In the genomic region with DNA sequence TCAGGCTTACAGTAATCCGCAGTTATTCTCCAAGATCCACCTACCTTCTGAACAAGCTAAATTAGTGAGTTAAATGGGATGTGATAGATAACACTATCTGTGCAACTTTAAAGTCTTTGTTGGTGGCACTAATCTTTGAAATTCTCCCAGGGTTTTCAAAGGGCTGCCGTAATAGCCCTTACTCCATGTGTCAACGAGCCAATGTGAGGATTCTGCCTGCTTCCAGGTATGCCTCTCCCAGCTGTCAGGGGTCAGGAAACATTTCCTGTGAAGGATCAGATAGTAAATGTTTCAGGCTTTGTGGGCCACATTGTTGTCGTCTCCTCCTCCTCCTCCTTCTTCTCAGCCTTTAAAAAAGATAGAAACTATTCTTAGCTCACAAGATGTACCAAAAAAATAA, we compare ENCODE assay signal across 2 cellular contexts.
TF ChIP-seq lines count a peak whose summit lies in the region.

No MANE protein-coding gene starts in this region.

TF ChIP-seq in GM23338, 12 proteins besides CTCF, POLR2A, EP300 and RAD21:
- no peak for TF ChIP-seq ZNF114 (CRISPR knock-in tag; IDR thresholded peaks at IDR 0.05)
- TF ChIP-seq, protein P1, sequence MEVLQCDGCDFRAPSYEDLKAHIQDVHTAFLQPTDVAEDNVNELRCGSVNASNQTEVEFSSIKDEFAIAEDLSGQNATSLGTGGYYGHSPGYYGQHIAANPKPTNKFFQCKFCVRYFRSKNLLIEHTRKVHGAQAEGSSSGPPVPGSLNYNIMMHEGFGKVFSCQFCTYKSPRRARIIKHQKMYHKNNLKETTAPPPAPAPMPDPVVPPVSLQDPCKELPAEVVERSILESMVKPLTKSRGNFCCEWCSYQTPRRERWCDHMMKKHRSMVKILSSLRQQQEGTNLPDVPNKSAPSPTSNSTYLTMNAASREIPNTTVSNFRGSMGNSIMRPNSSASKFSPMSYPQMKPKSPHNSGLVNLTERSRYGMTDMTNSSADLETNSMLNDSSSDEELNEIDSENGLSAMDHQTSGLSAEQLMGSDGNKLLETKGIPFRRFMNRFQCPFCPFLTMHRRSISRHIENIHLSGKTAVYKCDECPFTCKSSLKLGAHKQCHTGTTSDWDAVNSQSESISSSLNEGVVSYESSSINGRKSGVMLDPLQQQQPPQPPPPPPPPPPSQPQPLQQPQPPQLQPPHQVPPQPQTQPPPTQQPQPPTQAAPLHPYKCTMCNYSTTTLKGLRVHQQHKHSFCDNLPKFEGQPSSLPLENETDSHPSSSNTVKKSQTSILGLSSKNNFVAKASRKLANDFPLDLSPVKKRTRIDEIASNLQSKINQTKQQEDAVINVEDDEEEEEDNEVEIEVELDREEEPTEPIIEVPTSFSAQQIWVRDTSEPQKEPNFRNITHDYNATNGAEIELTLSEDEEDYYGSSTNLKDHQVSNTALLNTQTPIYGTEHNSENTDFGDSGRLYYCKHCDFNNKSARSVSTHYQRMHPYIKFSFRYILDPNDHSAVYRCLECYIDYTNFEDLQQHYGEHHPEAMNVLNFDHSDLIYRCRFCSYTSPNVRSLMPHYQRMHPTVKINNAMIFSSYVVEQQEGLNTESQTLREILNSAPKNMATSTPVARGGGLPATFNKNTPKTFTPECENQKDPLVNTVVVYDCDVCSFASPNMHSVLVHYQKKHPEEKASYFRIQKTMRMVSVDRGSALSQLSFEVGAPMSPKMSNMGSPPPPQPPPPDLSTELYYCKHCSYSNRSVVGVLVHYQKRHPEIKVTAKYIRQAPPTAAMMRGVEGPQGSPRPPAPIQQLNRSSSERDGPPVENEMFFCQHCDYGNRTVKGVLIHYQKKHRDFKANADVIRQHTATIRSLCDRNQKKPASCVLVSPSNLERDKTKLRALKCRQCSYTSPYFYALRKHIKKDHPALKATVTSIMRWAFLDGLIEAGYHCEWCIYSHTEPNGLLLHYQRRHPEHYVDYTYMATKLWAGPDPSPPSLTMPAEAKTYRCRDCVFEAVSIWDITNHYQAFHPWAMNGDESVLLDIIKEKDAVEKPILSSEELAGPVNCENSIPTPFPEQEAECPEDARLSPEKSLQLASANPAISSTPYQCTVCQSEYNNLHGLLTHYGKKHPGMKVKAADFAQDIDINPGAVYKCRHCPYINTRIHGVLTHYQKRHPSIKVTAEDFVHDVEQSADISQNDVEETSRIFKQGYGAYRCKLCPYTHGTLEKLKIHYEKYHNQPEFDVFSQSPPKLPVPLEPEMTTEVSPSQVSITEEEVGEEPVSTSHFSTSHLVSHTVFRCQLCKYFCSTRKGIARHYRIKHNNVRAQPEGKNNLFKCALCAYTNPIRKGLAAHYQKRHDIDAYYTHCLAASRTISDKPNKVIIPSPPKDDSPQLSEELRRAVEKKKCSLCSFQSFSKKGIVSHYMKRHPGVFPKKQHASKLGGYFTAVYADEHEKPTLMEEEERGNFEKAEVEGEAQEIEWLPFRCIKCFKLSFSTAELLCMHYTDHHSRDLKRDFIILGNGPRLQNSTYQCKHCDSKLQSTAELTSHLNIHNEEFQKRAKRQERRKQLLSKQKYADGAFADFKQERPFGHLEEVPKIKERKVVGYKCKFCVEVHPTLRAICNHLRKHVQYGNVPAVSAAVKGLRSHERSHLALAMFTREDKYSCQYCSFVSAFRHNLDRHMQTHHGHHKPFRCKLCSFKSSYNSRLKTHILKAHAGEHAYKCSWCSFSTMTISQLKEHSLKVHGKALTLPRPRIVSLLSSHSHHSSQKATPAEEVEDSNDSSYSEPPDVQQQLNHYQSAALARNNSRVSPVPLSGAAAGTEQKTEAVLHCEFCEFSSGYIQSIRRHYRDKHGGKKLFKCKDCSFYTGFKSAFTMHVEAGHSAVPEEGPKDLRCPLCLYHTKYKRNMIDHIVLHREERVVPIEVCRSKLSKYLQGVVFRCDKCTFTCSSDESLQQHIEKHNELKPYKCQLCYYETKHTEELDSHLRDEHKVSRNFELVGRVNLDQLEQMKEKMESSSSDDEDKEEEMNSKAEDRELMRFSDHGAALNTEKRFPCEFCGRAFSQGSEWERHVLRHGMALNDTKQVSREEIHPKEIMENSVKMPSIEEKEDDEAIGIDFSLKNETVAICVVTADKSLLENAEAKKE (CRISPR knock-in tag; IDR thresholded peaks at IDR 0.05) = no peak
- TF ChIP-seq JUNB (IDR thresholded peaks at IDR 0.05; ENCODE audit: unreplicated experiment) = no peak
- TF ChIP-seq CREB1 (CRISPR knock-in tag; IDR thresholded peaks at IDR 0.05; ENCODE audit: low read depth) = no peak
- no peak for TF ChIP-seq NANOG (IDR thresholded peaks at IDR 0.05; ENCODE audit: borderline replicate concordance)
- TF ChIP-seq, protein P2, sequence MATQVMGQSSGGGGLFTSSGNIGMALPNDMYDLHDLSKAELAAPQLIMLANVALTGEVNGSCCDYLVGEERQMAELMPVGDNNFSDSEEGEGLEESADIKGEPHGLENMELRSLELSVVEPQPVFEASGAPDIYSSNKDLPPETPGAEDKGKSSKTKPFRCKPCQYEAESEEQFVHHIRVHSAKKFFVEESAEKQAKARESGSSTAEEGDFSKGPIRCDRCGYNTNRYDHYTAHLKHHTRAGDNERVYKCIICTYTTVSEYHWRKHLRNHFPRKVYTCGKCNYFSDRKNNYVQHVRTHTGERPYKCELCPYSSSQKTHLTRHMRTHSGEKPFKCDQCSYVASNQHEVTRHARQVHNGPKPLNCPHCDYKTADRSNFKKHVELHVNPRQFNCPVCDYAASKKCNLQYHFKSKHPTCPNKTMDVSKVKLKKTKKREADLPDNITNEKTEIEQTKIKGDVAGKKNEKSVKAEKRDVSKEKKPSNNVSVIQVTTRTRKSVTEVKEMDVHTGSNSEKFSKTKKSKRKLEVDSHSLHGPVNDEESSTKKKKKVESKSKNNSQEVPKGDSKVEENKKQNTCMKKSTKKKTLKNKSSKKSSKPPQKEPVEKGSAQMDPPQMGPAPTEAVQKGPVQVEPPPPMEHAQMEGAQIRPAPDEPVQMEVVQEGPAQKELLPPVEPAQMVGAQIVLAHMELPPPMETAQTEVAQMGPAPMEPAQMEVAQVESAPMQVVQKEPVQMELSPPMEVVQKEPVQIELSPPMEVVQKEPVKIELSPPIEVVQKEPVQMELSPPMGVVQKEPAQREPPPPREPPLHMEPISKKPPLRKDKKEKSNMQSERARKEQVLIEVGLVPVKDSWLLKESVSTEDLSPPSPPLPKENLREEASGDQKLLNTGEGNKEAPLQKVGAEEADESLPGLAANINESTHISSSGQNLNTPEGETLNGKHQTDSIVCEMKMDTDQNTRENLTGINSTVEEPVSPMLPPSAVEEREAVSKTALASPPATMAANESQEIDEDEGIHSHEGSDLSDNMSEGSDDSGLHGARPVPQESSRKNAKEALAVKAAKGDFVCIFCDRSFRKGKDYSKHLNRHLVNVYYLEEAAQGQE (IDR thresholded peaks at IDR 0.05; ENCODE audit: unreplicated experiment) = no peak
- no peak for TF ChIP-seq POLR2AphosphoS5 (IDR thresholded peaks at IDR 0.05; ENCODE audit: low read depth)
- no peak for TF ChIP-seq STAT1 (IDR thresholded peaks at IDR 0.05; ENCODE audit: unreplicated experiment)
- TF ChIP-seq, protein P3, sequence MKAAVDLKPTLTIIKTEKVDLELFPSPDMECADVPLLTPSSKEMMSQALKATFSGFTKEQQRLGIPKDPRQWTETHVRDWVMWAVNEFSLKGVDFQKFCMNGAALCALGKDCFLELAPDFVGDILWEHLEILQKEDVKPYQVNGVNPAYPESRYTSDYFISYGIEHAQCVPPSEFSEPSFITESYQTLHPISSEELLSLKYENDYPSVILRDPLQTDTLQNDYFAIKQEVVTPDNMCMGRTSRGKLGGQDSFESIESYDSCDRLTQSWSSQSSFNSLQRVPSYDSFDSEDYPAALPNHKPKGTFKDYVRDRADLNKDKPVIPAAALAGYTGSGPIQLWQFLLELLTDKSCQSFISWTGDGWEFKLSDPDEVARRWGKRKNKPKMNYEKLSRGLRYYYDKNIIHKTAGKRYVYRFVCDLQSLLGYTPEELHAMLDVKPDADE (IDR thresholded peaks at IDR 0.05) = no peak

TF ChIP-seq in H1, 55 proteins besides CTCF, POLR2A, EP300 and RAD21:
- no peak for TF ChIP-seq ASH2L (IDR thresholded peaks at IDR 0.05; ENCODE audit: low read length)
- no peak for TF ChIP-seq SP1 (IDR thresholded peaks at IDR 0.05; ENCODE audit: low read depth, low read length)
- TF ChIP-seq, protein P4, sequence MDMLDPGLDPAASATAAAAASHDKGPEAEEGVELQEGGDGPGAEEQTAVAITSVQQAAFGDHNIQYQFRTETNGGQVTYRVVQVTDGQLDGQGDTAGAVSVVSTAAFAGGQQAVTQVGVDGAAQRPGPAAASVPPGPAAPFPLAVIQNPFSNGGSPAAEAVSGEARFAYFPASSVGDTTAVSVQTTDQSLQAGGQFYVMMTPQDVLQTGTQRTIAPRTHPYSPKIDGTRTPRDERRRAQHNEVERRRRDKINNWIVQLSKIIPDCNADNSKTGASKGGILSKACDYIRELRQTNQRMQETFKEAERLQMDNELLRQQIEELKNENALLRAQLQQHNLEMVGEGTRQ (IDR thresholded peaks at IDR 0.05; ENCODE audit: low read length) = no peak
